Comparison of ENCODE assay signal across 34 cellular contexts in genomic region chr15:67816668-67817067, GRCh38.
"Had no signal": no experiment of that assay in that cellular context is flagged by ENCODE, and none has a peak within 500 bp of the region (broad histone marks: within the 10 kb centered on the region; RNA-seq: fewer than 3 reads in every experiment).

No MANE protein-coding gene starts in this region.

- H3K9me3 ChIP-seq: MG63 had no signal

- H3K36me3 ChIP-seq: MG63 had no signal

- DNase-seq: Karpas-422, Kasumi-1, MG63, MM.1S, MV-4-11, NCI-H1048, NCI-H1092, NCI-H1092 treated with DMSO at 0.1 percent for 48 hours, NCI-H1105, NCI-H1105 treated with DMSO at 0.1 percent for 48 hours, NCI-H1417, NCI-H1417 treated with DMSO at 0.1 percent for 48 hours, NCI-H1436, NCI-H1436 treated with DMSO at 0.1 percent for 48 hours, NCI-H146, NCI-H1694, NCI-H1694 treated with DMSO at 0.1 percent for 48 hours, NCI-H187, NCI-H187 treated with DMSO at 0.1 percent for 48 hours, NCI-H1930, NCI-H2029, NCI-H2029 treated with DMSO at 0.1 percent for 48 hours, NCI-H2081, NCI-H2081 treated with DMSO at 0.1 percent for 48 hours, NCI-H2107, NCI-H2171, NCI-H2171 treated with DMSO at 0.1 percent for 48 hours, NCI-H2227 treated with DMSO at 0.1 percent for 48 hours, NCI-H226, NCI-H345, NCI-H446, NCI-H446 treated with DMSO at 0.1 percent for 48 hours, NCI-H510A, NCI-H510A treated with DMSO at 0.1 percent for 48 hours had no signal

- H3K4me3 ChIP-seq: MG63 had no signal
